In the genomic region with DNA sequence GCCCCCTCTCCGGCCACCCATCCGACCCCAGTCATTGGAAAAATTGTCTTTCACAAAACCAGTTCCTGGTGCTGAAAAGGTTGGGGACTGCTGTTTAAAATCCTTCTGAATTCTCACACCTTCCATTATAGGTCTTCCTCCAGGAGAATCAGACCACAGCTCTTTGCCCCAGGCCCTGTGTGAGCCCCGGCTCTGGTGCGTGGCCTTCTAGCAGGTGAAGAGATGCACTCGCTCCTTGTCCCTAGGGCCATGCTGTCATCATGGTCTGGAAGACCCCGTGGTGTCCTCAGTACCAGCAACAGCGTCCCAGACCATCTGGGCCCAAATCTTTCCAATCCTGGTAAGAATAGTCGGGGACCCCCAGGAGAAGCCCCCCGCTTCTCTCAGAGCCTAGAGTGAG, we compare ENCODE assay signal across 22 cellular contexts.
"Had no signal": no experiment of that assay in that cellular context is flagged by ENCODE, and none has a peak within 500 bp of the region (broad histone marks: within the 10 kb centered on the region; RNA-seq: fewer than 3 reads in every experiment).

No MANE protein-coding gene starts in this region.

- H3K4me1 ChIP-seq: foreskin keratinocyte, lower lobe of right lung had no signal

- H3K36me3 ChIP-seq: esophagus muscularis mucosa, gastroesophageal sphincter, heart left ventricle, left lung, lower lobe of right lung had no signal

- FAIRE-seq: colon, endothelial cell of umbilical vein, frontal cortex, keratinocyte had no signal

- H3K9me3 ChIP-seq: esophagus muscularis mucosa, gastroesophageal sphincter, heart left ventricle, left lung, lower lobe of right lung had no signal

- H3K79me2 ChIP-seq: hepatocyte had no signal

- H3K4me2 ChIP-seq: hepatocyte had no signal

- H3K4me3 ChIP-seq: coronary artery, dorsolateral prefrontal cortex, esophagus muscularis mucosa, gastroesophageal sphincter, heart left ventricle, hepatocyte, left lung, lower lobe of right lung had no signal

- H3K27me3 ChIP-seq: esophagus muscularis mucosa, foreskin keratinocyte, gastroesophageal sphincter, heart left ventricle, hepatocyte, left lung had no signal

- H3K27ac ChIP-seq: coronary artery, dorsolateral prefrontal cortex, esophagus muscularis mucosa, foreskin keratinocyte, gastroesophageal sphincter, heart left ventricle, hepatocyte, left lung, lower lobe of right lung had no signal

- DNase-seq: dermis blood vessel endothelial cell; effector CD4-positive, alpha-beta T cell; effector memory CD4-positive, alpha-beta T cell; foreskin keratinocyte; heart left ventricle; hypothalamus; immature natural killer cell; left cardiac atrium; left ventricle myocardium superior; lower lobe of right lung; mesenchymal stem cell; midbrain had no signal

- H2AFZ ChIP-seq: hepatocyte had no signal

- ATAC-seq: foreskin keratinocyte, gastroesophageal sphincter, heart left ventricle, left cardiac atrium, left lung, left ventricle myocardium superior, lower lobe of right lung had no signal
